6 cellular contexts compared by ENCODE assay signal in the genomic region with DNA sequence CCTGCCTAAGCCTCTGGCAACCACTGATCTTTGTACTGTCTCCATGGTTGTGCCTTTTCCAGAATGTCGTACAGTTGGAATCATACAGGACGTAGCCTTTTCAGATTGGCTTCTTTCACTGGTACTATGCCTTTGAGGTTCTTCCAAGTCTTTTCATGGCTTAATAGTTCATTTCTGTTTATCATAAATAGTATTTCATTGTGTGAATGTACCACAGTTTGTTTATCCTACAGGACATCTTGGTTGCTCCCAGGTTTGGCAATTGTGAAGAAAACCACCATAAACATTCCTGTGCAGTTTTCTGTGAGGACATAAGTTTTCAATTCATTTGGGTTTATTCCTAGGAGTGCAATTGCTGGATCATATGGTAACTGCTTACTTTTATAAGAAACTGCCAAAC.
"Had no signal": no experiment of that assay in that cellular context is flagged by ENCODE, and none has a peak within 500 bp of the region (broad histone marks: within the 10 kb centered on the region; RNA-seq: fewer than 3 reads in every experiment).

No MANE protein-coding gene starts in this region.

- H3K27ac ChIP-seq: HL-60 had no signal

- H3K4me3 ChIP-seq: GM23338, K562 had no signal

- DNase-seq: H9, HFFc6, IMR-90 had no signal
